3 cellular contexts compared by ENCODE assay signal in genomic region chr6:128512296-128512695, GRCh38.
TF ChIP-seq lines count a peak whose summit lies in the region.

No MANE protein-coding gene starts in this region.

TF ChIP-seq in A549, 52 proteins besides CTCF, POLR2A, EP300 and RAD21 (continued from another document):
- TF ChIP-seq FOSL2 (IDR thresholded peaks at IDR 0.05) (no peak), FOSL2 (CRISPR knock-in tag; IDR thresholded peaks at IDR 0.05) (peak; percentile 47; the same call in 1 of the 2 replicates), JUN (IDR thresholded peaks at IDR 0.05) (no peak)

TF ChIP-seq in HEK293, 187 proteins besides CTCF, POLR2A, EP300 and RAD21:
- TF ChIP-seq, protein P1, sequence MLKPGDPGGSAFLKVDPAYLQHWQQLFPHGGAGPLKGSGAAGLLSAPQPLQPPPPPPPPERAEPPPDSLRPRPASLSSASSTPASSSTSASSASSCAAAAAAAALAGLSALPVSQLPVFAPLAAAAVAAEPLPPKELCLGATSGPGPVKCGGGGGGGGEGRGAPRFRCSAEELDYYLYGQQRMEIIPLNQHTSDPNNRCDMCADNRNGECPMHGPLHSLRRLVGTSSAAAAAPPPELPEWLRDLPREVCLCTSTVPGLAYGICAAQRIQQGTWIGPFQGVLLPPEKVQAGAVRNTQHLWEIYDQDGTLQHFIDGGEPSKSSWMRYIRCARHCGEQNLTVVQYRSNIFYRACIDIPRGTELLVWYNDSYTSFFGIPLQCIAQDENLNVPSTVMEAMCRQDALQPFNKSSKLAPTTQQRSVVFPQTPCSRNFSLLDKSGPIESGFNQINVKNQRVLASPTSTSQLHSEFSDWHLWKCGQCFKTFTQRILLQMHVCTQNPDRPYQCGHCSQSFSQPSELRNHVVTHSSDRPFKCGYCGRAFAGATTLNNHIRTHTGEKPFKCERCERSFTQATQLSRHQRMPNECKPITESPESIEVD (tag by site-specific recombination; IDR thresholded peaks at IDR 0.05): peak; percentile 26; the same call in 1 of the 2 replicates
- no peak for TF ChIP-seq ZNF792 (tag by site-specific recombination; IDR thresholded peaks at IDR 0.05)

TF ChIP-seq in GM23338, 12 proteins besides CTCF, POLR2A, EP300 and RAD21 (continued from another document):
- TF ChIP-seq REST (IDR thresholded peaks at IDR 0.05; ENCODE audit: unreplicated experiment) (no peak), EZH2 (IDR thresholded peaks at IDR 0.05; ENCODE audit: low read depth, unreplicated experiment) (no peak), STAT1 (IDR thresholded peaks at IDR 0.05; ENCODE audit: unreplicated experiment) (no peak), ZNF114 (CRISPR knock-in tag; IDR thresholded peaks at IDR 0.05) (no peak), CREB1 (CRISPR knock-in tag; IDR thresholded peaks at IDR 0.05; ENCODE audit: low read depth) (no peak), NANOG (IDR thresholded peaks at IDR 0.05; ENCODE audit: borderline replicate concordance) (no peak), POLR2AphosphoS5 (IDR thresholded peaks at IDR 0.05; ENCODE audit: low read depth) (no peak), ZNF331 (CRISPR knock-in tag; IDR thresholded peaks at IDR 0.05; ENCODE audit: low read depth) (no peak)
- TF ChIP-seq, protein P2, sequence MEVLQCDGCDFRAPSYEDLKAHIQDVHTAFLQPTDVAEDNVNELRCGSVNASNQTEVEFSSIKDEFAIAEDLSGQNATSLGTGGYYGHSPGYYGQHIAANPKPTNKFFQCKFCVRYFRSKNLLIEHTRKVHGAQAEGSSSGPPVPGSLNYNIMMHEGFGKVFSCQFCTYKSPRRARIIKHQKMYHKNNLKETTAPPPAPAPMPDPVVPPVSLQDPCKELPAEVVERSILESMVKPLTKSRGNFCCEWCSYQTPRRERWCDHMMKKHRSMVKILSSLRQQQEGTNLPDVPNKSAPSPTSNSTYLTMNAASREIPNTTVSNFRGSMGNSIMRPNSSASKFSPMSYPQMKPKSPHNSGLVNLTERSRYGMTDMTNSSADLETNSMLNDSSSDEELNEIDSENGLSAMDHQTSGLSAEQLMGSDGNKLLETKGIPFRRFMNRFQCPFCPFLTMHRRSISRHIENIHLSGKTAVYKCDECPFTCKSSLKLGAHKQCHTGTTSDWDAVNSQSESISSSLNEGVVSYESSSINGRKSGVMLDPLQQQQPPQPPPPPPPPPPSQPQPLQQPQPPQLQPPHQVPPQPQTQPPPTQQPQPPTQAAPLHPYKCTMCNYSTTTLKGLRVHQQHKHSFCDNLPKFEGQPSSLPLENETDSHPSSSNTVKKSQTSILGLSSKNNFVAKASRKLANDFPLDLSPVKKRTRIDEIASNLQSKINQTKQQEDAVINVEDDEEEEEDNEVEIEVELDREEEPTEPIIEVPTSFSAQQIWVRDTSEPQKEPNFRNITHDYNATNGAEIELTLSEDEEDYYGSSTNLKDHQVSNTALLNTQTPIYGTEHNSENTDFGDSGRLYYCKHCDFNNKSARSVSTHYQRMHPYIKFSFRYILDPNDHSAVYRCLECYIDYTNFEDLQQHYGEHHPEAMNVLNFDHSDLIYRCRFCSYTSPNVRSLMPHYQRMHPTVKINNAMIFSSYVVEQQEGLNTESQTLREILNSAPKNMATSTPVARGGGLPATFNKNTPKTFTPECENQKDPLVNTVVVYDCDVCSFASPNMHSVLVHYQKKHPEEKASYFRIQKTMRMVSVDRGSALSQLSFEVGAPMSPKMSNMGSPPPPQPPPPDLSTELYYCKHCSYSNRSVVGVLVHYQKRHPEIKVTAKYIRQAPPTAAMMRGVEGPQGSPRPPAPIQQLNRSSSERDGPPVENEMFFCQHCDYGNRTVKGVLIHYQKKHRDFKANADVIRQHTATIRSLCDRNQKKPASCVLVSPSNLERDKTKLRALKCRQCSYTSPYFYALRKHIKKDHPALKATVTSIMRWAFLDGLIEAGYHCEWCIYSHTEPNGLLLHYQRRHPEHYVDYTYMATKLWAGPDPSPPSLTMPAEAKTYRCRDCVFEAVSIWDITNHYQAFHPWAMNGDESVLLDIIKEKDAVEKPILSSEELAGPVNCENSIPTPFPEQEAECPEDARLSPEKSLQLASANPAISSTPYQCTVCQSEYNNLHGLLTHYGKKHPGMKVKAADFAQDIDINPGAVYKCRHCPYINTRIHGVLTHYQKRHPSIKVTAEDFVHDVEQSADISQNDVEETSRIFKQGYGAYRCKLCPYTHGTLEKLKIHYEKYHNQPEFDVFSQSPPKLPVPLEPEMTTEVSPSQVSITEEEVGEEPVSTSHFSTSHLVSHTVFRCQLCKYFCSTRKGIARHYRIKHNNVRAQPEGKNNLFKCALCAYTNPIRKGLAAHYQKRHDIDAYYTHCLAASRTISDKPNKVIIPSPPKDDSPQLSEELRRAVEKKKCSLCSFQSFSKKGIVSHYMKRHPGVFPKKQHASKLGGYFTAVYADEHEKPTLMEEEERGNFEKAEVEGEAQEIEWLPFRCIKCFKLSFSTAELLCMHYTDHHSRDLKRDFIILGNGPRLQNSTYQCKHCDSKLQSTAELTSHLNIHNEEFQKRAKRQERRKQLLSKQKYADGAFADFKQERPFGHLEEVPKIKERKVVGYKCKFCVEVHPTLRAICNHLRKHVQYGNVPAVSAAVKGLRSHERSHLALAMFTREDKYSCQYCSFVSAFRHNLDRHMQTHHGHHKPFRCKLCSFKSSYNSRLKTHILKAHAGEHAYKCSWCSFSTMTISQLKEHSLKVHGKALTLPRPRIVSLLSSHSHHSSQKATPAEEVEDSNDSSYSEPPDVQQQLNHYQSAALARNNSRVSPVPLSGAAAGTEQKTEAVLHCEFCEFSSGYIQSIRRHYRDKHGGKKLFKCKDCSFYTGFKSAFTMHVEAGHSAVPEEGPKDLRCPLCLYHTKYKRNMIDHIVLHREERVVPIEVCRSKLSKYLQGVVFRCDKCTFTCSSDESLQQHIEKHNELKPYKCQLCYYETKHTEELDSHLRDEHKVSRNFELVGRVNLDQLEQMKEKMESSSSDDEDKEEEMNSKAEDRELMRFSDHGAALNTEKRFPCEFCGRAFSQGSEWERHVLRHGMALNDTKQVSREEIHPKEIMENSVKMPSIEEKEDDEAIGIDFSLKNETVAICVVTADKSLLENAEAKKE (CRISPR knock-in tag; IDR thresholded peaks at IDR 0.05): no peak
- TF ChIP-seq, protein P3, sequence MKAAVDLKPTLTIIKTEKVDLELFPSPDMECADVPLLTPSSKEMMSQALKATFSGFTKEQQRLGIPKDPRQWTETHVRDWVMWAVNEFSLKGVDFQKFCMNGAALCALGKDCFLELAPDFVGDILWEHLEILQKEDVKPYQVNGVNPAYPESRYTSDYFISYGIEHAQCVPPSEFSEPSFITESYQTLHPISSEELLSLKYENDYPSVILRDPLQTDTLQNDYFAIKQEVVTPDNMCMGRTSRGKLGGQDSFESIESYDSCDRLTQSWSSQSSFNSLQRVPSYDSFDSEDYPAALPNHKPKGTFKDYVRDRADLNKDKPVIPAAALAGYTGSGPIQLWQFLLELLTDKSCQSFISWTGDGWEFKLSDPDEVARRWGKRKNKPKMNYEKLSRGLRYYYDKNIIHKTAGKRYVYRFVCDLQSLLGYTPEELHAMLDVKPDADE (IDR thresholded peaks at IDR 0.05): no peak
TF ChIP-seq in GM23338: peak in this region for 0.
